2 cellular contexts compared by ENCODE assay signal in genomic region chr22:31940506-31940905, GRCh38.
TF ChIP-seq lines count a peak whose summit lies in the region.

No MANE protein-coding gene starts in this region.

TF ChIP-seq in K562, 482 proteins besides CTCF, POLR2A, EP300 and RAD21:
- TF ChIP-seq MCM2 (IDR thresholded peaks at IDR 0.05; ENCODE audit: low read depth) (no peak), ZEB2 (IDR thresholded peaks at IDR 0.05) (no peak), SMAD1 (IDR thresholded peaks at IDR 0.05; ENCODE audit: low read depth, low read length, partially characterized antibody) (no peak), ZBTB34 (CRISPR knock-in tag; IDR thresholded peaks at IDR 0.05) (no peak), HEY1 (CRISPR knock-in tag; IDR thresholded peaks at IDR 0.05; ENCODE audit: borderline replicate concordance) (no peak), CTCFL (IDR thresholded peaks at IDR 0.05; ENCODE audit: borderline replicate concordance, insufficient read depth, low read depth, low read length, poor library complexity, severe bottlenecking) (no peak), PHF21A (IDR thresholded peaks at IDR 0.05; ENCODE audit: borderline replicate concordance, low read depth) (no peak), ADNP (tag; IDR thresholded peaks at IDR 0.05) (0 out of 2 replicates have a peak, but pooled peaks have one; percentile 25), MTA2 (IDR thresholded peaks at IDR 0.05; ENCODE audit: low read depth) (no peak), MLX (CRISPR knock-in tag; conservative IDR thresholded peaks at IDR 0.05) (no peak), RBM25 (IDR thresholded peaks at IDR 0.05; ENCODE audit: low read depth, low read length, severe bottlenecking) (peak; percentile 14), ZNF324 (CRISPR knock-in tag; IDR thresholded peaks at IDR 0.05) (no peak), CLOCK (CRISPR knock-in tag; IDR thresholded peaks at IDR 0.05; ENCODE audit: borderline replicate concordance) (no peak), BCOR (IDR thresholded peaks at IDR 0.05) (0 out of 2 replicates have a peak, but pooled peaks have one; percentile 29)

TF ChIP-seq in HepG2, 621 proteins besides CTCF, POLR2A, EP300 and RAD21:
- TF ChIP-seq ZNF747 (CRISPR knock-in tag; IDR thresholded peaks at IDR 0.05; ENCODE audit: borderline replicate concordance) (no peak), RBM22 (optimal IDR thresholded peaks at IDR 0.05; ENCODE audit: low read length) (no peak), ZFP91 (CRISPR knock-in tag; IDR thresholded peaks at IDR 0.05; ENCODE audit: borderline replicate concordance) (no peak), ZNF282 (IDR thresholded peaks at IDR 0.05; ENCODE audit: partially characterized antibody) (no peak), SMAD1 (CRISPR knock-in tag; IDR thresholded peaks at IDR 0.05; ENCODE audit: borderline replicate concordance, low read depth) (no peak), ZNF598 (CRISPR knock-in tag; IDR thresholded peaks at IDR 0.05; ENCODE audit: borderline replicate concordance) (no peak), MED1 (CRISPR knock-in tag; IDR thresholded peaks at IDR 0.05) (no peak), ZNF33A (CRISPR knock-in tag; IDR thresholded peaks at IDR 0.05; ENCODE audit: borderline replicate concordance) (no peak)
